In the genomic region with DNA sequence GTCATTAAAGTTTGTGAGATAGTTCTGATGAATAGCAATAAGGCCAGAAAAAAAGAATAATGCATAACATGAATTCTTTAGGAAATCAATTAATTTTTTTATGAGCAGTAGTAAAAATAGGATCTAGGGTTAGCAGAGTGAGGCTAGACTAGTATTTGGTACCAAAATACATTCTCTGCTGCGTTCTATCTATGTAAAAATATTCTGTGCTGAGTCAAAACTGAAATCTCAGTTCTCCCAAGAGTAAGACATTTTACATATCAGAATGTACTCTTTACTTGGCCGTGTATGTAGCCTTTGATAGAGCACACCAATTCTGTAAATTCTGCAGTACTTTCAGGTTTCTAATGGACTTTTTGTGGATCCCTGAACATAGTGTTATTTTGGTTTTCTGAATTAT, we compare ENCODE assay signal across 18 cellular contexts.
DNase-seq lines count a peak whose midpoint lies in the region; ATAC-seq and TF ChIP-seq lines count a peak whose summit lies in the region.
"Had no signal": no experiment of that assay in that cellular context is flagged by ENCODE, and none has a peak within 500 bp of the region (broad histone marks: within the 10 kb centered on the region; RNA-seq: fewer than 3 reads in every experiment).

No MANE protein-coding gene starts in this region.

- no peak overlapping the region for H3K27ac ChIP-seq in right cardiac atrium (ENCODE audit: low read length)
- H3K27ac ChIP-seq: parathyroid adenoma had no signal

- DNase-seq in GM20000 (ENCODE audit: low spot score), result peak; percentile 7
- DNase-seq in RPMI8226, result no peak
- DNase-seq in right cardiac atrium, result no peak
- no peak for DNase-seq in NCI-H187 (lab: John Stamatoyannopoulos, UW)
- DNase-seq: ACHN; activated CD4-positive, alpha-beta memory T cell treated with anti-CD3 and anti-CD28 coated beads, Interleukin-2, amount 10 ng/mL, durations not matched to agents 7 days and 5 days; DMS 273 treated with DMSO at 0.1 percent for 48 hours; H7; hypothalamus; naive thymus-derived CD8-positive, alpha-beta T cell; NCI-H2029 treated with DMSO at 0.1 percent for 48 hours; NCI-H510A treated with DMSO at 0.1 percent for 48 hours; SHP77 had no signal

- no peaks in the 10 kb centered on the region for H3K27me3 ChIP-seq in right cardiac atrium (ENCODE audit: control insufficient read depth, insufficient read depth)

- H3K9me3 ChIP-seq in right cardiac atrium (ENCODE audit: control insufficient read depth, low read length), result no peaks in the 10 kb centered on the region

- H3K4me1 ChIP-seq in right cardiac atrium (ENCODE audit: control insufficient read depth, insufficient read depth, low read length), result peaks cover 2% of the 10 kb centered on the region
- H3K4me1 ChIP-seq: parathyroid adenoma had no signal

- H3K4me3 ChIP-seq in right cardiac atrium (ENCODE audit: low read length), result no peak overlapping the region

- intact Hi-C loops in right cardiac atrium (cut with DNase I), result no loop called here

- WGBS in right cardiac atrium, result 79% methylated on average over 2 of the region's 2 CpGs

- peak; percentile 89 for ATAC-seq in GM18502 (IDR thresholded peaks at IDR 0.05; ENCODE audit: poor library complexity, unreplicated experiment)
- ATAC-seq in HG02884 (IDR thresholded peaks at IDR 0.05; ENCODE audit: unreplicated experiment), result peak; percentile 79
- peak; percentile 91 for ATAC-seq in HG03575 (IDR thresholded peaks at IDR 0.05; ENCODE audit: extremely low read depth, insufficient number of reproducible peaks, low FRiP score, unreplicated experiment)
- ATAC-seq in right cardiac atrium, result no peak
- ATAC-seq in HG03135 (IDR thresholded peaks at IDR 0.05; ENCODE audit: unreplicated experiment), result no peak
- ATAC-seq: naive thymus-derived CD8-positive, alpha-beta T cell had no signal

- no peak for TF ChIP-seq CTCF in GM20000 (IDR thresholded peaks at IDR 0.05; ENCODE audit: extremely low read depth, missing control alignments)

Comparison
In these comparisons a context has a peak if more than half of its experiments do, and no peak if none do; other contexts are left out.
1. ATAC-seq: peak in GM18502 (single experiment), HG02884 (single experiment) and HG03575 (single experiment); none in right cardiac atrium (0 of 2) and HG03135 (single experiment).